8 cellular contexts compared by ENCODE assay signal in the genomic region with DNA sequence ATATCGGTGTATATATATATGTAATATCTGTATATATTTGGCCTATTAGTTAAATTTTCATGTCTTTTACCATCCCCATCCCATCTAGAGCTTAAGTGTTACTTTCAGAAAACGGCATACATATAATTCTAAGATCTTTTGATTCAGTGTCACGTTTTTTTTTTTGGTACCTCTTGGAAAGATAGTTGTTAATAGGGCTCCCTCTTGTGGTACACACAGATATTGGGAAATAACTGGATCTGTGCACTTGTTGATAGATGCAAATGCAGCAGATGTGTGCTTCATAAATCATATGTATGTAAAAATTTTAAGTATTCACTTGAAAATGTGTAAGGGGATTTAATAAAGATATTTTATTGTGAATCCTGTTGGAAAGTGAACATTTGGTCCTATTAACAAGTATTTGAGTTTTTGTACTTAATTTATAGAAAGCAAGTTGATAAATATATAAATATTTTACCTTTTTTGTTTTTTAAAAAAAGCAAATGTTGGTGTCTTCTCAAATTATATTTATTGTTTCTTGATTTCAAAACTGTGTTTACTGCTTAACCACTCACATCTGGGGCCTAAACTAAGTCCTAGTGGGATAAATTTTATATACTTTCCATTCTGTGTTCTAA.
DNase-seq lines count a peak whose midpoint lies in the region; TF ChIP-seq lines count a peak whose summit lies in the region.

No MANE protein-coding gene starts in this region.

- peak; percentile 94 for TF ChIP-seq CTCF in HFFc6 (IDR thresholded peaks at IDR 0.05)
- TF ChIP-seq CTCF in fibroblast of mammary gland (conservative IDR thresholded peaks at IDR 0.05; ENCODE audit: control insufficient read depth, insufficient read depth, low read depth, low read length), result peak; percentile 69
- TF ChIP-seq CTCF in neural progenitor cell (IDR thresholded peaks at IDR 0.05), result peak; percentile 87

- H3K27me3 Mint-ChIP-seq in HFFc6 (ENCODE audit: insufficient read depth) (no peaks in the 10 kb centered on the region; the same call in 1 of the 2 replicates), neural progenitor cell (ENCODE audit: insufficient read depth, low read depth) (no peaks in the 10 kb centered on the region)
- no peaks in the 10 kb centered on the region for H3K27me3 Mint-ChIP-seq in T-helper 2 cell treated with Interferon-gamma antibody and Interleukin-4, amounts not matched to agents 5 μg/mL and 100 μg/mL, for 36 hours (ENCODE audit: low read depth)

- H3F3A ChIP-seq in neural progenitor cell (ENCODE audit: low read depth), result peaks cover 5% of the 10 kb centered on the region

- H3K4me3 ChIP-seq in fibroblast of mammary gland (ENCODE audit: control insufficient read depth, low read depth, low read length), result no peak overlapping the region
- H3K4me3 ChIP-seq in neural progenitor cell, result no peak overlapping the region
- no peak overlapping the region for H3K4me3 ChIP-seq in effector memory CD4-positive, alpha-beta T cell (ENCODE audit: insufficient read depth, low read depth, low read length, poor library complexity, severe bottlenecking)

- H3K4me3 Mint-ChIP-seq in HFFc6 (no peak overlapping the region), neural progenitor cell (no peak overlapping the region)
- no peak overlapping the region for H3K4me3 Mint-ChIP-seq in T-helper 2 cell treated with Interferon-gamma antibody and Interleukin-4, amounts not matched to agents 5 μg/mL and 100 μg/mL, for 36 hours

- no peak overlapping the region for H3K27ac ChIP-seq in neural progenitor cell
- H3K27ac ChIP-seq in effector memory CD4-positive, alpha-beta T cell (ENCODE audit: insufficient read depth, low read length, poor library complexity, severe bottlenecking), result no peak overlapping the region

- H4K20me1 ChIP-seq in neural progenitor cell (ENCODE audit: low read depth), result no peaks in the 10 kb centered on the region

- peaks cover 2% of the 10 kb centered on the region; the same call in 1 of the 2 replicates for H3K36me3 Mint-ChIP-seq in HFFc6 (ENCODE audit: low read depth)
- peaks cover 7% of the 10 kb centered on the region for H3K36me3 Mint-ChIP-seq in neural progenitor cell
- peaks cover 8% of the 10 kb centered on the region for H3K36me3 Mint-ChIP-seq in T-helper 2 cell treated with Interferon-gamma antibody and Interleukin-4, amounts not matched to agents 5 μg/mL and 100 μg/mL, for 36 hours (ENCODE audit: low read depth)

- peaks cover 11% of the 10 kb centered on the region for H3K4me1 Mint-ChIP-seq in HFFc6 (ENCODE audit: low read depth)
- no peaks in the 10 kb centered on the region for H3K4me1 Mint-ChIP-seq in neural progenitor cell
- H3K4me1 Mint-ChIP-seq in T-helper 2 cell treated with Interferon-gamma antibody and Interleukin-4, amounts not matched to agents 5 μg/mL and 100 μg/mL, for 36 hours (ENCODE audit: low read depth), result peaks cover 2% of the 10 kb centered on the region

- H3K27ac Mint-ChIP-seq in HFFc6 (no peak overlapping the region), neural progenitor cell (no peak overlapping the region)
- H3K27ac Mint-ChIP-seq in T-helper 2 cell treated with Interferon-gamma antibody and Interleukin-4, amounts not matched to agents 5 μg/mL and 100 μg/mL, for 36 hours, result no peak overlapping the region

- H3K9me3 ChIP-seq in neural progenitor cell (ENCODE audit: low read depth), result no peaks in the 10 kb centered on the region
- H3K9me3 ChIP-seq in effector memory CD4-positive, alpha-beta T cell (ENCODE audit: control insufficient read depth, low read length), result no peaks in the 10 kb centered on the region

- H2AFZ ChIP-seq in neural progenitor cell (replicated peaks), result no peak overlapping the region

- no peaks in the 10 kb centered on the region for H3K79me2 ChIP-seq in neural progenitor cell (ENCODE audit: low read depth)

- peak; percentile 58 for DNase-seq in GDM1 (lab: John Stamatoyannopoulos, UW)
- peak; percentile 74 for DNase-seq in HFFc6
- peak; percentile 17 to 58 for DNase-seq in NCI-H187 (lab: John Stamatoyannopoulos, UW)
- DNase-seq in SW480 (ENCODE audit: low spot score), result peak; percentile 66
- peak; percentile 90 for DNase-seq in fibroblast of mammary gland (ENCODE audit: low read depth)
- peak; percentile 70 for DNase-seq in neural progenitor cell (ENCODE audit: low spot score)
- no peak for DNase-seq in effector memory CD4-positive, alpha-beta T cell
- no peak for DNase-seq in T-helper 2 cell treated with Interferon-gamma antibody and Interleukin-4, amounts not matched to agents 5 μg/mL and 100 μg/mL, for 36 hours (ENCODE audit: low spot score)

- no peak overlapping the region for H3K4me2 ChIP-seq in neural progenitor cell

- H3K9me3 Mint-ChIP-seq in HFFc6 (no peaks in the 10 kb centered on the region), neural progenitor cell (no peaks in the 10 kb centered on the region)
- no peaks in the 10 kb centered on the region for H3K9me3 Mint-ChIP-seq in T-helper 2 cell treated with Interferon-gamma antibody and Interleukin-4, amounts not matched to agents 5 μg/mL and 100 μg/mL, for 36 hours

- H3K27me3 ChIP-seq in neural progenitor cell, result no peaks in the 10 kb centered on the region
- H3K27me3 ChIP-seq in effector memory CD4-positive, alpha-beta T cell (replicated peaks; ENCODE audit: control insufficient read depth, insufficient read depth, low read length, poor library complexity, severe bottlenecking), result no peaks in the 10 kb centered on the region

- peaks cover 17% of the 10 kb centered on the region for H3K36me3 ChIP-seq in neural progenitor cell
- H3K36me3 ChIP-seq in effector memory CD4-positive, alpha-beta T cell (ENCODE audit: control insufficient read depth, insufficient read depth, low read length), result no peaks in the 10 kb centered on the region

- no peaks in the 10 kb centered on the region for H3K4me1 ChIP-seq in neural progenitor cell
- H3K4me1 ChIP-seq in effector memory CD4-positive, alpha-beta T cell (ENCODE audit: control insufficient read depth, insufficient read depth, low read length, poor library complexity, severe bottlenecking), result no peaks in the 10 kb centered on the region

- H3K9ac ChIP-seq in neural progenitor cell, result no peak overlapping the region

Comparison
In these comparisons a context has a peak if more than half of its experiments do, and no peak if none do; other contexts are left out.
1. DNase-seq: peak in GDM1 (single experiment), HFFc6 (single experiment), NCI-H187 (2 of 2), SW480 (single experiment), fibroblast of mammary gland (single experiment) and neural progenitor cell (single experiment); none in effector memory CD4-positive, alpha-beta T cell (0 of 3) and T-helper 2 cell treated with Interferon-gamma antibody and Interleukin-4, amounts not matched to agents 5 μg/mL and 100 μg/mL, for 36 hours (single experiment).
2. Peak in every context shown above with its lines, with median percentiles within 50 percentile points of each other: CTCF ChIP-seq.